ENCODE assay signal across 8 cellular contexts in the genomic region with DNA sequence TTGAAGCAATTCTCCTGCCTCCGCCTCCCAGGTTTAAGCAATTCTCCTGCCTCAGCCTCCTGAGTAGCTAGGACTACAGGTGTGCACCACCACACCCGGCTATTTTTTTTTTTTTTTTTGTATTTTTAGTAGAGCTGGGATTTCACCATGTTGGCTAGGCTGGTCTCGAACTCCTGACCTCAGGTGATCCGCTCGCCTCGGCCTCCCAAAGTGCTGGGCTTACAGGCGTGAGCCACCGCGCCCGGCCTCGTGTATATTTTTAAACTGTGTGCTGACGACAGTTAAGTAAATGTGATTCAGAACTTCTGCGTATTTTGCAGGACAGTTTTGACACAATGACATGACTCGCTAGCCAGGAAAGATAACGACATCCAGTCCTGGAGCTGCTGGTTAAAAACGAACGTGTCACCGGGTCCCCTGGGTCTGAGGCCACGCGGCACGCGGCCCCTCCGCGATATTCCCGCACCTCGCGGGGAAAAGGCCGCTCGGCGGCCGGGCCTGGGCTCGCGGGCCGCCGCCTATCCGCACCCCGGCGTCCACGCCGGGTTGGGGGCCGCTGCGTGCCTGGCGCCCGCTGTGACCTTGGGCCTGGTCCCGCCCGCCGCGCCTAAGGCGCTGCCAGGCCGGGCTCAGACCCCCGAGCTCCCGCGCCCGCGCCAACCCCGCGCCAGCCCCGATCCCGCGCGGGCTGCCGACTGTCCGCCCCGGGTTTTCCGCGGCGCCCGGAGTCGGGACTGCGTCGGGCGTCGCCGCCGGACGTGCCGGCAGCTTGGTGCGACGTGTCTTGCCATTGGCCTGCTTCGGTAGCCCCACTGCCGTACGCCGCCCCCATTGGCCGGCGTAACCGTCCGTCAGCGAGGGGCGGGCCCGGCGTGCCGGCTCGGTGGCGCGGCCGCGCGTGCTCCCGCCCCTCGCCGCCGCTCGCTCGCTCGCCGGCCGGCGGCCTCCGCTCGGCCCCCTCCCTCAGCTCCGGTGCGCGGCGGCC. TPM values are rescaled to one million over a fixed set of nuclear protein-coding genes. Genes with fewer than 3 reads are reported as not detected.
DNase-seq lines count a peak whose midpoint lies in the region; ATAC-seq and TF ChIP-seq lines count a peak whose summit lies in the region.

FOXK2 (plus strand) TSS at position 907 of the 985 bp plus-strand sequence. CDS start 157 bp downstream, outside the sequence.

- H3K9me2 ChIP-seq in GM23338 (ENCODE audit: insufficient read depth): no peaks in the 10 kb centered on the region

- peaks cover 28% of the 10 kb centered on the region for H4K20me1 ChIP-seq in GM23338 (replicated peaks; ENCODE audit: insufficient read depth)

- peaks cover 6% of the 10 kb centered on the region for H3K4me1 ChIP-seq in GM23338 (ENCODE audit: insufficient read depth)

- H3K79me2 ChIP-seq in GM23338 (replicated peaks; ENCODE audit: insufficient read depth): peaks cover 39% of the 10 kb centered on the region

- peaks cover 11% of the 10 kb centered on the region for H3K4me1 Mint-ChIP-seq in GM23338
- peaks cover 14 to 15% of the 10 kb centered on the region in 2 donors for H3K4me1 Mint-ChIP-seq in natural killer cell treated with Interleukin-12 subunit alpha and Interleukin-12 subunit beta and Interleukin-15 and Interleukin-18, amount 100 ng/mL, for 72 hours (ENCODE audit: low read depth in 2 of 2)

- peaks cover 13% of the 10 kb centered on the region for H3K36me3 Mint-ChIP-seq in GM23338 (ENCODE audit: low read depth)
- H3K36me3 Mint-ChIP-seq in natural killer cell treated with Interleukin-12 subunit alpha and Interleukin-12 subunit beta and Interleukin-15 and Interleukin-18, amount 100 ng/mL, for 72 hours: peaks cover 7% of the 10 kb centered on the region

- no peaks in the 10 kb centered on the region for H3K36me3 ChIP-seq in GM23338 (ENCODE audit: insufficient read depth)

- no peaks in the 10 kb centered on the region for H3K9me3 Mint-ChIP-seq in GM23338
- H3K9me3 Mint-ChIP-seq in natural killer cell treated with Interleukin-12 subunit alpha and Interleukin-12 subunit beta and Interleukin-15 and Interleukin-18, amount 100 ng/mL, for 72 hours: no peaks in the 10 kb centered on the region

- H3K27ac Mint-ChIP-seq in GM23338: peak within 1 kb of the TSS; percentile 37
- peak within 1 kb of the TSS; percentile 84 for H3K27ac Mint-ChIP-seq in natural killer cell treated with Interleukin-12 subunit alpha and Interleukin-12 subunit beta and Interleukin-15 and Interleukin-18, amount 100 ng/mL, for 72 hours

- H3K4me3 Mint-ChIP-seq in GM23338: peak within 1 kb of the TSS; percentile 87
- peak within 1 kb of the TSS; percentile 99 for H3K4me3 Mint-ChIP-seq in natural killer cell treated with Interleukin-12 subunit alpha and Interleukin-12 subunit beta and Interleukin-15 and Interleukin-18, amount 100 ng/mL, for 72 hours

- peaks cover 4% of the 10 kb centered on the region; the same call in 1 of the 2 replicates for H3F3A ChIP-seq in GM23338 (replicated peaks; ENCODE audit: low read depth)

- H2AFZ ChIP-seq in GM23338: peak within 1 kb of the TSS; percentile 88; the same call in 1 of the 2 replicates

- peaks cover 2% of the 10 kb centered on the region for H3K27me3 Mint-ChIP-seq in GM23338 (ENCODE audit: insufficient read depth, low read depth, poor library complexity)
- no peaks in the 10 kb centered on the region for H3K27me3 Mint-ChIP-seq in natural killer cell treated with Interleukin-12 subunit alpha and Interleukin-12 subunit beta and Interleukin-15 and Interleukin-18, amount 100 ng/mL, for 72 hours

- H3K4me3 ChIP-seq in GM23338 (peak within 1 kb of the TSS; percentile 96), LNCaP clone FGC (ENCODE audit: low read depth, low read length) (peak within 1 kb of the TSS; percentile 65), fibroblast of pulmonary artery (replicated peaks; ENCODE audit: low read depth, low read length) (peak within 1 kb of the TSS; percentile 78)

- H3K27me3 ChIP-seq in GM23338 (ENCODE audit: insufficient read depth): no peaks in the 10 kb centered on the region

- H3K4me2 ChIP-seq in GM23338: peak within 1 kb of the TSS; percentile 87

- H3K27ac ChIP-seq in GM23338 (ENCODE audit: low read depth): no peak within 1 kb of the TSS

- peak; percentile 94 for DNase-seq in EH (ENCODE audit: low read depth)
- DNase-seq in GM23338 (ENCODE audit: low spot score): peak; percentile 93
- DNase-seq in LNCaP clone FGC (ENCODE audit: low read depth): peak; percentile 82
- DNase-seq in SHP77 treated with DMSO at 0.1 percent for 48 hours (lab: John Stamatoyannopoulos, UW): peak; percentile 82
- peak; percentile 94 for DNase-seq in activated effector memory CD4-positive, alpha-beta T cell treated with Interleukin-2 at 50 U/mL for 16 hours
- peak; percentile 96 for DNase-seq in fibroblast of pulmonary artery (ENCODE audit: low read depth)
- peak; percentile 97 for DNase-seq in natural killer cell treated with Interleukin-12 subunit alpha and Interleukin-12 subunit beta and Interleukin-15 and Interleukin-18, amount 100 ng/mL, for 72 hours (ENCODE audit: low spot score)
- DNase-seq in stimulated activated naive CD4-positive, alpha-beta T cell (lab: John Stamatoyannopoulos, UW): peak; percentile 86 to 94 (median 90)

- TF ChIP-seq CTCF in GM23338 (conservative IDR thresholded peaks at IDR 0.05; ENCODE audit: low read depth in 2 of 2): no peak
- TF ChIP-seq CTCF in LNCaP clone FGC (IDR thresholded peaks at IDR 0.05; ENCODE audit: control insufficient read depth, extremely low read depth, insufficient read depth): no peak
- TF ChIP-seq CTCF in fibroblast of pulmonary artery (IDR thresholded peaks at IDR 0.05; ENCODE audit: low read length, missing control alignments): no peak

- peak; percentile 97 for ATAC-seq in GM23338
- peak; percentile 99 to 100 for ATAC-seq in natural killer cell treated with Interleukin-12 subunit alpha and Interleukin-12 subunit beta and Interleukin-15 and Interleukin-18, amount 100 ng/mL, for 72 hours

TF ChIP-seq in GM23338, 12 proteins besides CTCF, POLR2A, EP300 and RAD21 (continues in another document):
- no peak for TF ChIP-seq EZH2phosphoT487 (IDR thresholded peaks at IDR 0.05; ENCODE audit: unreplicated experiment)
- TF ChIP-seq JUNB (IDR thresholded peaks at IDR 0.05; ENCODE audit: unreplicated experiment): no peak
- no peak for TF ChIP-seq ZNF114 (CRISPR knock-in tag; IDR thresholded peaks at IDR 0.05)
- peak; percentile 82 for TF ChIP-seq CREB1 (CRISPR knock-in tag; IDR thresholded peaks at IDR 0.05; ENCODE audit: low read depth)
- no peak for TF ChIP-seq ZNF331 (CRISPR knock-in tag; IDR thresholded peaks at IDR 0.05; ENCODE audit: low read depth)
- TF ChIP-seq, protein P1, sequence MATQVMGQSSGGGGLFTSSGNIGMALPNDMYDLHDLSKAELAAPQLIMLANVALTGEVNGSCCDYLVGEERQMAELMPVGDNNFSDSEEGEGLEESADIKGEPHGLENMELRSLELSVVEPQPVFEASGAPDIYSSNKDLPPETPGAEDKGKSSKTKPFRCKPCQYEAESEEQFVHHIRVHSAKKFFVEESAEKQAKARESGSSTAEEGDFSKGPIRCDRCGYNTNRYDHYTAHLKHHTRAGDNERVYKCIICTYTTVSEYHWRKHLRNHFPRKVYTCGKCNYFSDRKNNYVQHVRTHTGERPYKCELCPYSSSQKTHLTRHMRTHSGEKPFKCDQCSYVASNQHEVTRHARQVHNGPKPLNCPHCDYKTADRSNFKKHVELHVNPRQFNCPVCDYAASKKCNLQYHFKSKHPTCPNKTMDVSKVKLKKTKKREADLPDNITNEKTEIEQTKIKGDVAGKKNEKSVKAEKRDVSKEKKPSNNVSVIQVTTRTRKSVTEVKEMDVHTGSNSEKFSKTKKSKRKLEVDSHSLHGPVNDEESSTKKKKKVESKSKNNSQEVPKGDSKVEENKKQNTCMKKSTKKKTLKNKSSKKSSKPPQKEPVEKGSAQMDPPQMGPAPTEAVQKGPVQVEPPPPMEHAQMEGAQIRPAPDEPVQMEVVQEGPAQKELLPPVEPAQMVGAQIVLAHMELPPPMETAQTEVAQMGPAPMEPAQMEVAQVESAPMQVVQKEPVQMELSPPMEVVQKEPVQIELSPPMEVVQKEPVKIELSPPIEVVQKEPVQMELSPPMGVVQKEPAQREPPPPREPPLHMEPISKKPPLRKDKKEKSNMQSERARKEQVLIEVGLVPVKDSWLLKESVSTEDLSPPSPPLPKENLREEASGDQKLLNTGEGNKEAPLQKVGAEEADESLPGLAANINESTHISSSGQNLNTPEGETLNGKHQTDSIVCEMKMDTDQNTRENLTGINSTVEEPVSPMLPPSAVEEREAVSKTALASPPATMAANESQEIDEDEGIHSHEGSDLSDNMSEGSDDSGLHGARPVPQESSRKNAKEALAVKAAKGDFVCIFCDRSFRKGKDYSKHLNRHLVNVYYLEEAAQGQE (IDR thresholded peaks at IDR 0.05; ENCODE audit: unreplicated experiment): no peak

RNA-seq across cellular contexts. Expression of gene FOXK2, which starts in this region (rescaled TPM):
- 62.4 and 66.0 TPM in 2 replicates for total RNA-seq in GM23338 (2014; rRNA removed; shearing (Covaris generic))
- 12.2 and 12.3 TPM in 2 replicates for polyA plus RNA-seq in GM23338 (2016; fragmentation: Nextera tagmentation; extraction: Ambion mirVana)
- total RNA-seq in natural killer cell treated with Interleukin-12 subunit alpha and Interleukin-12 subunit beta and Interleukin-15 and Interleukin-18, amount 100 ng/mL, for 72 hours: 100 to 1,000 TPM in 1 of 2 donors, 10 to 100 TPM in 1; 60.9 to 108 TPM
